ENCODE assay signal across 22 cellular contexts in genomic region chr14:40733206-40733605, GRCh38.
"Had no signal": no experiment of that assay in that cellular context is flagged by ENCODE, and none has a peak within 500 bp of the region (broad histone marks: within the 10 kb centered on the region; RNA-seq: fewer than 3 reads in every experiment).

No MANE protein-coding gene starts in this region.

- H3K27ac ChIP-seq: coronary artery, dorsolateral prefrontal cortex, esophagus muscularis mucosa, foreskin keratinocyte, gastroesophageal sphincter, heart left ventricle, hepatocyte, left lung, lower lobe of right lung had no signal

- H3K79me2 ChIP-seq: hepatocyte had no signal

- H3K4me3 ChIP-seq: coronary artery, dorsolateral prefrontal cortex, esophagus muscularis mucosa, gastroesophageal sphincter, heart left ventricle, hepatocyte, left lung, lower lobe of right lung, mucosa of descending colon had no signal

- H3K36me3 ChIP-seq: esophagus muscularis mucosa, gastroesophageal sphincter, heart left ventricle, left lung, lower lobe of right lung had no signal

- FAIRE-seq: endothelial cell of umbilical vein, frontal cortex, islet of Langerhans, keratinocyte had no signal

- H3K4me1 ChIP-seq: esophagus muscularis mucosa, foreskin keratinocyte, gastroesophageal sphincter, heart left ventricle, left lung, lower lobe of right lung had no signal

- H3K27me3 ChIP-seq: dorsolateral prefrontal cortex, esophagus muscularis mucosa, foreskin keratinocyte, gastroesophageal sphincter, heart left ventricle, hepatocyte, left lung had no signal

- ATAC-seq: foreskin keratinocyte, gastroesophageal sphincter, heart left ventricle, left cardiac atrium, left lung, left ventricle myocardium superior, lower lobe of right lung, mucosa of descending colon had no signal

- DNase-seq: dermis blood vessel endothelial cell; dorsolateral prefrontal cortex; effector CD4-positive, alpha-beta T cell; effector memory CD4-positive, alpha-beta T cell; foreskin keratinocyte; heart left ventricle; hypothalamus; left cardiac atrium; left lung; left ventricle myocardium superior; lower lobe of right lung; mesenchymal stem cell; mucosa of descending colon; naive B cell had no signal

- H2AFZ ChIP-seq: hepatocyte had no signal

- H3K4me2 ChIP-seq: hepatocyte had no signal
